21 cellular contexts compared by ENCODE assay signal in genomic region chr2:51212374-51212773, GRCh38.
A peak's percentile ranks its signal among the peaks of the same experiment; 100 is the strongest.
DNase-seq lines count a peak whose midpoint lies in the region; ATAC-seq and TF ChIP-seq lines count a peak whose summit lies in the region.
"Had no signal": no experiment of that assay in that cellular context is flagged by ENCODE, and none has a peak within 500 bp of the region (broad histone marks: within the 10 kb centered on the region; RNA-seq: fewer than 3 reads in every experiment).

No MANE protein-coding gene starts in this region.

- no peak overlapping the region for H3K4me3 ChIP-seq in MM.1S (ENCODE audit: low read length)
- H3K4me3 ChIP-seq: A549, GM23248, PC-9 had no signal

- H3K4me1 ChIP-seq in MM.1S (ENCODE audit: low read length), result no peaks in the 10 kb centered on the region
- H3K4me1 ChIP-seq: A549 had no signal

- peaks cover 5% of the 10 kb centered on the region for H3K9me3 Mint-ChIP-seq in activated CD4-positive, alpha-beta T cell treated with anti-CD3 and anti-CD28 coated beads, Interleukin-2, amount 10 ng/mL, durations not matched to agents 7 days and 5 days

- no peaks in the 10 kb centered on the region for H3K36me3 ChIP-seq in MM.1S (replicated peaks; ENCODE audit: insufficient read depth, low read length)

- no peak overlapping the region for H3K27ac ChIP-seq in MM.1S (ENCODE audit: low read length)
- H3K27ac ChIP-seq: A549, GM23248, PC-9 had no signal

- no peaks in the 10 kb centered on the region for H3K9me2 ChIP-seq in MM.1S (replicated peaks; ENCODE audit: insufficient read depth, low read length)

- H3K27ac Mint-ChIP-seq in activated CD4-positive, alpha-beta T cell treated with anti-CD3 and anti-CD28 coated beads, Interleukin-2, amount 10 ng/mL, durations not matched to agents 7 days and 5 days, result no peak overlapping the region
- H3K27ac Mint-ChIP-seq: CD14-positive monocyte, IgD-negative memory B cell had no signal

- H3K27me3 Mint-ChIP-seq in activated CD4-positive, alpha-beta T cell treated with anti-CD3 and anti-CD28 coated beads, Interleukin-2, amount 10 ng/mL, durations not matched to agents 7 days and 5 days, result no peaks in the 10 kb centered on the region
- H3K27me3 Mint-ChIP-seq: IgD-negative memory B cell had no signal

- no peak for TF ChIP-seq CTCF in MM.1S (IDR thresholded peaks at IDR 0.05; ENCODE audit: low read length)

- H3K79me2 ChIP-seq in MM.1S (ENCODE audit: low read length), result no peaks in the 10 kb centered on the region

- CTCF ChIA-PET in activated CD4-positive, alpha-beta T cell treated with anti-CD3 and anti-CD28 coated beads, Interleukin-2, amount 10 ng/mL, durations not matched to agents 7 days and 5 days (lab: Charles Lee), result no interaction called here

- H3F3A ChIP-seq in MM.1S (ENCODE audit: insufficient read depth, low read length), result no peaks in the 10 kb centered on the region

- H3K36me3 Mint-ChIP-seq in activated CD4-positive, alpha-beta T cell treated with anti-CD3 and anti-CD28 coated beads, Interleukin-2, amount 10 ng/mL, durations not matched to agents 7 days and 5 days (ENCODE audit: low read depth), result no peaks in the 10 kb centered on the region
- H3K36me3 Mint-ChIP-seq: CD14-positive monocyte had no signal

- H3K4me3 Mint-ChIP-seq in activated CD4-positive, alpha-beta T cell treated with anti-CD3 and anti-CD28 coated beads, Interleukin-2, amount 10 ng/mL, durations not matched to agents 7 days and 5 days, result no peak overlapping the region
- H3K4me3 Mint-ChIP-seq: CD14-positive monocyte, IgD-negative memory B cell had no signal

- no peak overlapping the region for H3K4me2 ChIP-seq in MM.1S (ENCODE audit: low read depth, low read length)
- H3K4me2 ChIP-seq: A549, PC-9 had no signal

- no peaks in the 10 kb centered on the region for H3K27me3 ChIP-seq in MM.1S (replicated peaks; ENCODE audit: insufficient read depth, low read length)

- H2AFZ ChIP-seq in MM.1S (ENCODE audit: low read length), result no peak overlapping the region
- H2AFZ ChIP-seq: GM23248, PC-9 had no signal

- DNase-seq in MM.1S (peak; percentile 32), hypothalamus (lab: John Stamatoyannopoulos, UW) (no peak)
- DNase-seq in activated CD4-positive, alpha-beta T cell treated with anti-CD3 and anti-CD28 coated beads, Interleukin-2, amount 10 ng/mL, durations not matched to agents 7 days and 5 days, result no peak
- DNase-seq: Calu3; GM23248; MV-4-11; NCI-H1417 treated with DMSO at 0.1 percent for 48 hours; NCI-H2081; NCI-H2227 treated with DMSO at 0.1 percent for 48 hours; NCI-H524 treated with DMSO at 0.1 percent for 48 hours; NK-92 treated with Interleukin-12 subunit alpha and Interleukin-12 subunit beta, amount 100 ng/mL, for 24 hours; PC-9; T-helper 9 cell had no signal

- no peaks in the 10 kb centered on the region for H3K9me3 ChIP-seq in MM.1S (replicated peaks; ENCODE audit: insufficient read depth, low read length)
- H3K9me3 ChIP-seq: A549 had no signal

- H3K9ac ChIP-seq in MM.1S (ENCODE audit: low read length), result no peak overlapping the region
- H3K9ac ChIP-seq: GM23248 had no signal

- peak; percentile 63 for ATAC-seq in GM18498 (IDR thresholded peaks at IDR 0.05; ENCODE audit: unreplicated experiment)
- ATAC-seq in GM21360 (IDR thresholded peaks at IDR 0.05; ENCODE audit: unreplicated experiment), result peak; percentile 70
- peak; percentile 68 for ATAC-seq in HG02884 (IDR thresholded peaks at IDR 0.05; ENCODE audit: unreplicated experiment)
- ATAC-seq in HG03108 (IDR thresholded peaks at IDR 0.05; ENCODE audit: unreplicated experiment), result no peak
- ATAC-seq in GM19023 (IDR thresholded peaks at IDR 0.05; ENCODE audit: unreplicated experiment), result no peak
- ATAC-seq: A549 had no signal

- H3K4me1 Mint-ChIP-seq in activated CD4-positive, alpha-beta T cell treated with anti-CD3 and anti-CD28 coated beads, Interleukin-2, amount 10 ng/mL, durations not matched to agents 7 days and 5 days, result no peaks in the 10 kb centered on the region
- H3K4me1 Mint-ChIP-seq: CD14-positive monocyte, IgD-negative memory B cell had no signal

- POLR2A ChIA-PET in activated CD4-positive, alpha-beta T cell treated with anti-CD3 and anti-CD28 coated beads, Interleukin-2, amount 10 ng/mL, durations not matched to agents 7 days and 5 days (lab: Charles Lee), result no interaction called here

- no peaks in the 10 kb centered on the region for H4K20me1 ChIP-seq in MM.1S (ENCODE audit: insufficient read depth, low read length)

Comparison
In these comparisons a context has a peak if more than half of its experiments do, and no peak if none do; other contexts are left out.
1. ATAC-seq: peak in GM18498 (single experiment), GM21360 (single experiment) and HG02884 (single experiment); none in HG03108 (single experiment) and GM19023 (single experiment).